16 cellular contexts compared by ENCODE assay signal in genomic region chr10:13851906-13852305, GRCh38.
"Had no signal": no experiment of that assay in that cellular context is flagged by ENCODE, and none has a peak within 500 bp of the region (broad histone marks: within the 10 kb centered on the region; RNA-seq: fewer than 3 reads in every experiment).

No MANE protein-coding gene starts in this region.

- ATAC-seq: pancreas had no signal

- DNase-seq: endodermal cell; erythroblast; foreskin fibroblast; immature natural killer cell; left lung; mesenchymal stem cell; midbrain; naive B cell; occipital lobe; pancreas; right cardiac atrium; stimulated activated CD4-positive, alpha-beta T cell treated with anti-CD3 and anti-CD28 coated beads, Interleukin-2, amount 100 ng/mL, for 48 hours; stimulated activated naive CD4-positive, alpha-beta T cell treated with Interleukin-2 at 50 U/mL for 16 hours had no signal

- H3K27ac ChIP-seq: left lung, pancreas, vagina had no signal

- H3K36me3 ChIP-seq: left lung, pancreas, vagina had no signal

- H3K4me3 ChIP-seq: left lung, lung, pancreas, smooth muscle cell, vagina had no signal

- H3K9me3 ChIP-seq: left lung, pancreas, vagina had no signal

- H3K27me3 ChIP-seq: pancreas, vagina had no signal

- H3K4me1 ChIP-seq: pancreas had no signal

- H3K4me2 ChIP-seq: smooth muscle cell had no signal
